In genomic region chr1:12464627-12465056, GRCh38 we compare ENCODE assay signal across 10 cellular contexts.
DNase-seq lines count a peak whose midpoint lies in the region; ATAC-seq, FAIRE-seq and TF ChIP-seq lines count a peak whose summit lies in the region.
"Had no signal": no experiment of that assay in that cellular context is flagged by ENCODE, and none has a peak within 500 bp of the region (broad histone marks: within the 10 kb centered on the region; RNA-seq: fewer than 3 reads in every experiment).

No MANE protein-coding gene starts in this region.

- peaks cover 70% of the 10 kb centered on the region for H3K4me1 ChIP-seq in lower lobe of right lung
- H3K4me1 ChIP-seq in tibial nerve = peaks cover 0 to 93% (median 42%) of the 10 kb centered on the region in 4 donors

- no peak overlapping the region for H3K4me3 ChIP-seq in cardiac fibroblast (replicated peaks in 1 of 2; ENCODE audit: low read depth in 2 of 2, low read length in 2 of 2)
- no peak overlapping the region for H3K4me3 ChIP-seq in lower lobe of right lung
- H3K4me3 ChIP-seq in tibial nerve = peak overlapping the region in 1 of 4 donors; percentile 5

- peaks cover 9% of the 10 kb centered on the region for H3K36me3 ChIP-seq in lower lobe of right lung
- peaks cover 0 to 3% (median 0%) of the 10 kb centered on the region in 3 donors for H3K36me3 ChIP-seq in tibial nerve

- POLR2A ChIA-PET in GM10248 (lab: Yijun Ruan, JAX) = no interaction called here

- no peaks in the 10 kb centered on the region for H3K27me3 ChIP-seq in lower lobe of right lung (ENCODE audit: low read depth)
- no peaks in the 10 kb centered on the region for H3K27me3 ChIP-seq in tibial nerve

- peak overlapping the region; percentile 25 for H3K27ac ChIP-seq in lower lobe of right lung
- peak overlapping the region in 3 of 4 donors; percentile 29 to 87 (median 82) for H3K27ac ChIP-seq in tibial nerve

- peak; percentile 62 for DNase-seq in HTR-8/SVneo (ENCODE audit: insufficient read length, low spot score)
- DNase-seq in cardiac fibroblast (ENCODE audit: low read depth in 2 of 2) = peak; percentile 86 to 89
- DNase-seq in lower lobe of right lung = peak; percentile 59
- no peak for DNase-seq in tibial nerve (ENCODE audit: low spot score in 2 of 2)
- no peak for DNase-seq in DMS79 treated with DMSO at 0.1 percent for 48 hours (lab: John Stamatoyannopoulos, UW)
- no peak for DNase-seq in kidney glomerular epithelial cell (lab: John Stamatoyannopoulos, UW)
- DNase-seq in GM10248 (ENCODE audit: extremely low spot score) = no peak
- DNase-seq in NCI-H2227 (lab: John Stamatoyannopoulos, UW; ENCODE audit: unreplicated experiment) = no peak
- DNase-seq: erythroblast had no signal

- CTCF ChIA-PET in GM10248 (lab: Yijun Ruan, JAX) = no interaction called here

- intact Hi-C loops in lower lobe of right lung (cut with DNase I) = no loop called here

- peak in 1 of 2 donors; percentile 74 for TF ChIP-seq EP300 in tibial nerve (IDR thresholded peaks at IDR 0.05)

- TF ChIP-seq CTCF in cardiac fibroblast (IDR thresholded peaks at IDR 0.05; ENCODE audit: low read depth, low read length) (no peak), lower lobe of right lung (IDR thresholded peaks at IDR 0.05) (no peak), tibial nerve (IDR thresholded peaks at IDR 0.05) (no peak), GM10248 (IDR thresholded peaks at IDR 0.05; ENCODE audit: control extremely low read depth, extremely low read depth, low read depth, missing control alignments) (no peak)

- TF ChIP-seq POLR2A in tibial nerve (IDR thresholded peaks at IDR 0.05) = no peak

- peak; percentile 66 to 90 for ATAC-seq in lower lobe of right lung
- ATAC-seq: activated CD4-positive, CD25-positive, alpha-beta regulatory T cell treated with anti-CD3 and anti-CD28 coated beads, Interleukin-2, amount 50 U/mL, for 24 hours had no signal

- peak; percentile 86 for FAIRE-seq in HTR-8/SVneo (lab: Jason Lieb, UNC)

- H3K9me3 ChIP-seq in lower lobe of right lung (no peaks in the 10 kb centered on the region), tibial nerve (no peaks in the 10 kb centered on the region)

- 62 to 63% methylated on average over 5 of the region's 5 CpGs for WGBS in tibial nerve, 2 donors

Comparison
In these comparisons a context has a peak if more than half of its experiments do, and no peak if none do; other contexts are left out.
1. DNase-seq: peak in HTR-8/SVneo (single experiment), cardiac fibroblast (2 of 2) and lower lobe of right lung (single experiment); none in tibial nerve (0 of 2), DMS79 treated with DMSO at 0.1 percent for 48 hours (single experiment), kidney glomerular epithelial cell (single experiment), GM10248 (single experiment) and NCI-H2227 (single experiment).